1 cellular context compared by ENCODE assay signal in the genomic region with DNA sequence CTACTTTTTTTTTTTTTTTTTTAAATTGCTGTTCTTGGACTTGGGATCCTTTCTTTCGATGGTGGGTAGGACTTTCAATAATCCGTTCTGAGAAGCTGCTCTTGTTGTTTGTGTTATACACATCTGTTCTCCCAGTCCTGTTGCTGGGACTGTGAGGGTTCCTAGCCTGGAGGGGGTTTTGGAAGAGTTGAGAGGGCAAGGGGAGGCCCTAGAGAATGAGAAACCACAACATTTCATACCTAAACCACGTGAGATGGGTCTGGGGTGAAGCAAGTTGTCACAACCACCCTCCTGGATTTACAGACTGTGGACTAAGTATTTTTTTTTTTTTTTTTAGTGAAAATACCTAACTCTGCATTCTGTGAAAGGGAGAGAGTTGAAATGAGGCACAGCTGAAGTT.
TF ChIP-seq lines count a peak whose summit lies in the region.

No MANE protein-coding gene starts in this region.

TF ChIP-seq in GM12878, 131 proteins besides CTCF, POLR2A, EP300 and RAD21:
- TF ChIP-seq RUNX3 (IDR thresholded peaks at IDR 0.05; ENCODE audit: low read length) (peak; percentile 84), MTA2 (IDR thresholded peaks at IDR 0.05; ENCODE audit: low read depth) (peak; percentile 49; the same call in 1 of the 2 replicates), SUZ12 (IDR thresholded peaks at IDR 0.05; ENCODE audit: unreplicated experiment) (no peak), ZNF687 (IDR thresholded peaks at IDR 0.05) (peak; percentile 38; the same call in 1 of the 2 replicates), BHLHE40 (IDR thresholded peaks at IDR 0.05; ENCODE audit: borderline replicate concordance in 1 of 2, low read depth in 2 of 2, low read length in 1 of 2) (peak in 1 of 2 experiments; percentile 57; a peak in 1 of 4 replicates), NR2F1 (conservative IDR thresholded peaks at IDR 0.05) (peak; percentile 60), IKZF1 (conservative IDR thresholded peaks at IDR 0.05) (peak; percentile 49; the same call in 1 of the 2 replicates), NBN (IDR thresholded peaks at IDR 0.05) (peak; percentile 48; the same call in 1 of the 2 replicates), IKZF2 (IDR thresholded peaks at IDR 0.05) (peak; percentile 47 to 52; a peak in 2 of 4 replicates), ZNF384 (IDR thresholded peaks at IDR 0.05; ENCODE audit: borderline replicate concordance, low read depth, low read length) (peak; percentile 54; the same call in 1 of the 2 replicates), ZNF207 (IDR thresholded peaks at IDR 0.05; ENCODE audit: borderline replicate concordance) (no peak), MEF2B (IDR thresholded peaks at IDR 0.05; ENCODE audit: partially characterized antibody, poor library complexity, severe bottlenecking) (peak; percentile 16), NR2C1 (IDR thresholded peaks at IDR 0.05) (peak; percentile 71), CREB1 (IDR thresholded peaks at IDR 0.05; ENCODE audit: low read depth) (no peak), RAD51 (IDR thresholded peaks at IDR 0.05) (peak; percentile 28; the same call in 1 of the 2 replicates), EED (IDR thresholded peaks at IDR 0.05; ENCODE audit: low read depth) (peak; percentile 49; the same call in 1 of the 2 replicates), PBX3 (IDR thresholded peaks at IDR 0.05; ENCODE audit: insufficient replicate concordance, low read depth, low read length) (no peak)
- TF ChIP-seq, protein P1, sequence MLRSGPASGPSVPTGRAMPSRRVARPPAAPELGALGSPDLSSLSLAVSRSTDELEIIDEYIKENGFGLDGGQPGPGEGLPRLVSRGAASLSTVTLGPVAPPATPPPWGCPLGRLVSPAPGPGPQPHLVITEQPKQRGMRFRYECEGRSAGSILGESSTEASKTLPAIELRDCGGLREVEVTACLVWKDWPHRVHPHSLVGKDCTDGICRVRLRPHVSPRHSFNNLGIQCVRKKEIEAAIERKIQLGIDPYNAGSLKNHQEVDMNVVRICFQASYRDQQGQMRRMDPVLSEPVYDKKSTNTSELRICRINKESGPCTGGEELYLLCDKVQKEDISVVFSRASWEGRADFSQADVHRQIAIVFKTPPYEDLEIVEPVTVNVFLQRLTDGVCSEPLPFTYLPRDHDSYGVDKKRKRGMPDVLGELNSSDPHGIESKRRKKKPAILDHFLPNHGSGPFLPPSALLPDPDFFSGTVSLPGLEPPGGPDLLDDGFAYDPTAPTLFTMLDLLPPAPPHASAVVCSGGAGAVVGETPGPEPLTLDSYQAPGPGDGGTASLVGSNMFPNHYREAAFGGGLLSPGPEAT (IDR thresholded peaks at IDR 0.05; ENCODE audit: low read depth): peak; percentile 63; the same call in 1 of the 2 replicates
TF ChIP-seq in GM12878: peak in this region for 14.
